In the genomic region with DNA sequence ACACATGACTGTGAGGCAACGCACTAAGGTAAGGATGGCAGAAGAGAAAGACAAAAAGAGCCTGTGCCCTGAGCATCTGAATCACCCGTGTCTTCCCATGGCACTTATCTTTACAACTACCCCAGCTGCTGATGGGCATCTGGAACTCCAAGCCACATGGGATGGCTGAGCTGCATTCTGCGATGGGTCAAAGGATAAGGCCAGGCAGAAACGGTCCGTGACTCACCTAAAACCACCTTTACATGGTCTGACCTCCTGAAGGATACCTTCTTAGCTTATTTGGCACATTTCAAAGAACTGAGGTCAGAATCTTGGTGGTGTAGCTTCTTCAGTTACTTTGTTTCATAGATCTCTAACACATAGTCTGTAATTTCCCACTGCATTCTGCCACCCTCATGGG, we compare ENCODE assay signal across 28 cellular contexts.
"Had no signal": no experiment of that assay in that cellular context is flagged by ENCODE, and none has a peak within 500 bp of the region (broad histone marks: within the 10 kb centered on the region; RNA-seq: fewer than 3 reads in every experiment).

No MANE protein-coding gene starts in this region.

- H3K36me3 ChIP-seq: brain microvascular endothelial cell, colonic mucosa, esophagus squamous epithelium, gastroesophageal sphincter had no signal

- H3K27me3 ChIP-seq: brain microvascular endothelial cell, colonic mucosa had no signal

- FAIRE-seq: astrocyte, endometrium, endothelial cell of umbilical vein had no signal

- H3K9me3 ChIP-seq: colonic mucosa, esophagus squamous epithelium, gastroesophageal sphincter had no signal

- DNase-seq: activated CD4-positive, alpha-beta memory T cell treated with anti-CD3 and anti-CD28 coated beads, Interleukin-2, amount 10 ng/mL, durations not matched to agents 7 days and 5 days; activated CD4-positive, alpha-beta T cell treated with anti-CD3 and anti-CD28 coated beads for 1 hour; activated CD4-positive, alpha-beta T cell treated with anti-CD3 and anti-CD28 coated beads for 4 hours; activated CD4-positive, alpha-beta T cell treated with anti-CD3 and anti-CD28 coated beads, Interleukin-2, amount 10 ng/mL, durations not matched to agents 7 days and 5 days; activated CD4-positive, alpha-beta T cell treated with anti-CD3 and anti-CD28 coated beads, Interleukin-2, amount 50 U/mL, for 4 hours; activated CD8-positive, alpha-beta memory T cell treated with anti-CD3 and anti-CD28 coated beads, Interleukin-2, amount 50 U/mL, for 48 hours; activated gamma-delta T cell; activated naive CD4-positive, alpha-beta T cell; activated naive CD4-positive, alpha-beta T cell treated with anti-CD3 and anti-CD28 coated beads, Interleukin-2, amount 50 U/mL, for 16 hours; activated T-cell treated with anti-CD3 and anti-CD28 coated beads for 4 hours; activated T-cell treated with anti-CD3 and anti-CD28 coated beads, Interleukin-2, amount 50 U/mL, for 24 hours; activated T-cell treated with anti-CD3 and anti-CD28 coated beads, Interleukin-2, amount 50 U/mL, for 72 hours; amniotic stem cell; anterior cingulate cortex; brain microvascular endothelial cell; central memory CD4-positive, alpha-beta T cell; cerebellar nuclear complex; colonic mucosa; effector CD8-positive, alpha-beta T cell; esophagus squamous epithelium; foreskin melanocyte; T-helper 2 cell had no signal

- H3K27ac ChIP-seq: brain microvascular endothelial cell, colonic mucosa, epithelial cell of prostate, esophagus squamous epithelium, gastroesophageal sphincter had no signal

- H3K4me3 ChIP-seq: colonic mucosa, esophagus squamous epithelium, gastroesophageal sphincter had no signal

- ATAC-seq: activated T-cell treated with anti-CD3 and anti-CD28 coated beads, Interleukin-2, amount 50 U/mL, for 72 hours; gastroesophageal sphincter; WTC11 had no signal

- H3K4me1 ChIP-seq: colonic mucosa, esophagus squamous epithelium, gastroesophageal sphincter had no signal
